Comparison of ENCODE assay signal across 23 cellular contexts in genomic region chr5:25095261-25095660, GRCh38.
"Had no signal": no experiment of that assay in that cellular context is flagged by ENCODE, and none has a peak within 500 bp of the region (broad histone marks: within the 10 kb centered on the region; RNA-seq: fewer than 3 reads in every experiment).

No MANE protein-coding gene starts in this region.

- H3K36me3 ChIP-seq: gastroesophageal sphincter, ovary, right lobe of liver, tibial nerve, WERI-Rb-1 had no signal

- H3K4me1 ChIP-seq: gastroesophageal sphincter, right lobe of liver, tibial nerve had no signal

- H3K79me2 ChIP-seq: hepatocyte had no signal

- H3K4me3 ChIP-seq: gastroesophageal sphincter, hepatocyte, mucosa of descending colon, ovary, right lobe of liver, tibial nerve had no signal

- DNase-seq: activated CD4-positive, alpha-beta memory T cell treated with anti-CD3 and anti-CD28 coated beads for 36 hours; activated CD4-positive, alpha-beta T cell treated with anti-CD3 and anti-CD28 coated beads for 48 hours; activated CD8-positive, alpha-beta memory T cell treated with anti-CD3 and anti-CD28 coated beads, Interleukin-2, amount 50 U/mL, for 4 hours; activated effector memory CD4-positive, alpha-beta T cell treated with anti-CD3 and anti-CD28 coated beads, Interleukin-2, amount 50 U/mL, for 16 hours; activated naive CD4-positive, alpha-beta T cell treated with anti-CD3 and anti-CD28 coated beads for 36 hours; activated naive CD8-positive, alpha-beta T cell treated with anti-CD3 and anti-CD28 coated beads for 36 hours; activated T-cell treated with anti-CD3 and anti-CD28 coated beads, Interleukin-2, amount 50 U/mL, for 1 hour; amniotic stem cell; caudate nucleus; islet precursor cell; left cardiac atrium; left ventricle myocardium superior; mucosa of descending colon; nephron progenitor cell; ovary; right lobe of liver; stimulated activated CD4-positive, alpha-beta T cell treated with anti-CD3 and anti-CD28 coated beads, Interleukin-2, amount 100 ng/mL, for 48 hours; stimulated activated naive CD4-positive, alpha-beta T cell treated with Interleukin-2 at 50 U/mL for 16 hours; WERI-Rb-1 had no signal

- ATAC-seq: activated CD4-positive, CD25-positive, alpha-beta regulatory T cell treated with anti-CD3 and anti-CD28 coated beads, Interleukin-2, amount 50 U/mL, for 24 hours; gastroesophageal sphincter; left cardiac atrium; left ventricle myocardium superior; mucosa of descending colon; right lobe of liver had no signal

- H3K27ac ChIP-seq: gastroesophageal sphincter, hepatocyte, ovary, right lobe of liver, tibial nerve, WERI-Rb-1 had no signal

- H2AFZ ChIP-seq: hepatocyte had no signal

- H3K4me2 ChIP-seq: hepatocyte had no signal

- H3K27me3 ChIP-seq: gastroesophageal sphincter, hepatocyte, ovary, right lobe of liver had no signal

- H3K9me3 ChIP-seq: gastroesophageal sphincter, ovary, right lobe of liver, tibial nerve had no signal
